Comparison of ENCODE assay signal across 19 cellular contexts in the genomic region with DNA sequence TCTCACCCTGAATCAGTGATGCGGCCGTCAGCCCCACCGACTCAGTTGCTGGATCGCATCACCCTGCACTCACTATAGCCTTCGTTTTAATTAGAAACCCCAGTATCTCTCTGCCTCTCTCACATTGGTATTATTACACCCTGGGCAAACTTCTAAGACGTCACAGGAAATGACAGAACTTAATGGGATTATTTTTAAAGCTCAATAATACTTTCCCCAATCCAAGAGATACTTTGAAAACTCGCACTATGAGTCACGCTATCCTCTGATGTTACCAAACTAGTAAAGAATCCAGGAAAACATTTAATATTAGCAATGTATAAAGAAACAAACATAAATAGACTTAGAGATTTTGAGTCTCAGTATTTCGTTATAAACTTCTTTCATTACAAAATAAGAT.
"Had no signal": no experiment of that assay in that cellular context is flagged by ENCODE, and none has a peak within 500 bp of the region (broad histone marks: within the 10 kb centered on the region; RNA-seq: fewer than 3 reads in every experiment).

No MANE protein-coding gene starts in this region.

- ATAC-seq: activated T-helper 17 cell treated with anti-CD3 and anti-CD28 coated beads, Interleukin-2, amount 50 U/mL, for 72 hours; left ventricle myocardium superior; natural killer cell treated with Interleukin-12 subunit alpha and Interleukin-12 subunit beta and Interleukin-15 and Interleukin-18, amount 100 ng/mL, for 72 hours; sciatic nerve; stimulated activated naive B cell treated with anti-CD40 and anti-IgM and Interleukin-4, amounts not matched to agents 10 μg/mL and 1 μg/mL and 100 μg/mL, for 72 hours; upper lobe of right lung had no signal

- H3K27ac ChIP-seq: neutrophil, parathyroid adenoma, upper lobe of right lung had no signal

- H3K27ac Mint-ChIP-seq: activated CD4-positive, alpha-beta memory T cell treated with anti-CD3 and anti-CD28 coated beads, Interleukin-2, amount 10 ng/mL, durations not matched to agents 7 days and 5 days; activated naive CD8-positive, alpha-beta T cell treated with anti-CD3 and anti-CD28 coated beads for 36 hours; natural killer cell treated with Interleukin-12 subunit alpha and Interleukin-12 subunit beta and Interleukin-15 and Interleukin-18, amount 100 ng/mL, for 72 hours; T-helper 2 cell treated with Interferon-gamma antibody and Interleukin-4, amounts not matched to agents 5 μg/mL and 100 μg/mL, for 36 hours had no signal

- DNase-seq: activated CD4-positive, alpha-beta memory T cell treated with anti-CD3 and anti-CD28 coated beads, Interleukin-2, amount 10 ng/mL, durations not matched to agents 7 days and 5 days; activated naive CD4-positive, alpha-beta T cell; activated naive CD8-positive, alpha-beta T cell treated with anti-CD3 and anti-CD28 coated beads for 36 hours; activated T-cell treated with anti-CD3 and anti-CD28 coated beads, Interleukin-2, amount 50 U/mL, for 1 hour; amygdala; dorsolateral prefrontal cortex; kidney glomerular epithelial cell; left ventricle myocardium superior; mesenchymal stem cell; spleen; stimulated activated CD4-positive, alpha-beta T cell treated with anti-CD3 and anti-CD28 coated beads, Interleukin-4, amount 100 ng/mL, for 4 hours; stimulated activated naive B cell treated with anti-CD40 and anti-IgM and Interleukin-4, amounts not matched to agents 10 μg/mL and 1 μg/mL and 100 μg/mL, for 72 hours; upper lobe of right lung had no signal

- H3K9me3 Mint-ChIP-seq: activated CD4-positive, alpha-beta memory T cell treated with anti-CD3 and anti-CD28 coated beads, Interleukin-2, amount 10 ng/mL, durations not matched to agents 7 days and 5 days; activated naive CD8-positive, alpha-beta T cell treated with anti-CD3 and anti-CD28 coated beads for 36 hours; activated T-helper 17 cell treated with anti-CD3 and anti-CD28 coated beads, Interleukin-2, amount 50 U/mL, for 72 hours; natural killer cell treated with Interleukin-12 subunit alpha and Interleukin-12 subunit beta and Interleukin-15 and Interleukin-18, amount 100 ng/mL, for 72 hours; T-helper 2 cell treated with Interferon-gamma antibody and Interleukin-4, amounts not matched to agents 5 μg/mL and 100 μg/mL, for 36 hours had no signal

- H3K4me1 ChIP-seq: parathyroid adenoma, spleen, upper lobe of right lung had no signal

- H3K27me3 ChIP-seq: dorsolateral prefrontal cortex, neutrophil, spleen, upper lobe of right lung had no signal

- H3K4me1 Mint-ChIP-seq: activated CD4-positive, alpha-beta memory T cell treated with anti-CD3 and anti-CD28 coated beads, Interleukin-2, amount 10 ng/mL, durations not matched to agents 7 days and 5 days; activated naive CD8-positive, alpha-beta T cell treated with anti-CD3 and anti-CD28 coated beads for 36 hours had no signal

- H3K4me3 ChIP-seq: dorsolateral prefrontal cortex, spleen, upper lobe of right lung had no signal

- H3K9me3 ChIP-seq: neutrophil, spleen, upper lobe of right lung had no signal

- H3K4me3 Mint-ChIP-seq: activated CD4-positive, alpha-beta memory T cell treated with anti-CD3 and anti-CD28 coated beads, Interleukin-2, amount 10 ng/mL, durations not matched to agents 7 days and 5 days; activated naive CD8-positive, alpha-beta T cell treated with anti-CD3 and anti-CD28 coated beads for 36 hours; activated T-helper 17 cell treated with anti-CD3 and anti-CD28 coated beads, Interleukin-2, amount 50 U/mL, for 72 hours; natural killer cell treated with Interleukin-12 subunit alpha and Interleukin-12 subunit beta and Interleukin-15 and Interleukin-18, amount 100 ng/mL, for 72 hours; stimulated activated naive B cell treated with anti-CD40 and anti-IgM and Interleukin-4, amounts not matched to agents 10 μg/mL and 1 μg/mL and 100 μg/mL, for 72 hours; T-helper 2 cell treated with Interferon-gamma antibody and Interleukin-4, amounts not matched to agents 5 μg/mL and 100 μg/mL, for 36 hours had no signal

- H3K27me3 Mint-ChIP-seq: activated CD4-positive, alpha-beta memory T cell treated with anti-CD3 and anti-CD28 coated beads, Interleukin-2, amount 10 ng/mL, durations not matched to agents 7 days and 5 days; activated naive CD8-positive, alpha-beta T cell treated with anti-CD3 and anti-CD28 coated beads for 36 hours; activated T-helper 17 cell treated with anti-CD3 and anti-CD28 coated beads, Interleukin-2, amount 50 U/mL, for 72 hours; natural killer cell treated with Interleukin-12 subunit alpha and Interleukin-12 subunit beta and Interleukin-15 and Interleukin-18, amount 100 ng/mL, for 72 hours; stimulated activated naive B cell treated with anti-CD40 and anti-IgM and Interleukin-4, amounts not matched to agents 10 μg/mL and 1 μg/mL and 100 μg/mL, for 72 hours had no signal
